In genomic region chr6:43183441-43183840, GRCh38 we compare ENCODE assay signal across 14 cellular contexts. TPM values are rescaled to one million over a fixed set of nuclear protein-coding genes. Genes with fewer than 3 reads are reported as not detected.
DNase-seq lines count a peak whose midpoint lies in the region; ATAC-seq and TF ChIP-seq lines count a peak whose summit lies in the region.
"Had no signal": no experiment of that assay in that cellular context is flagged by ENCODE, and none has a peak within 500 bp of the region (broad histone marks: within the 10 kb centered on the region; RNA-seq: fewer than 3 reads in every experiment).

No MANE protein-coding gene starts in this region.

- H3K4me3 ChIP-seq in breast epithelium (no peak overlapping the region), hepatocyte (no peak overlapping the region), stomach smooth muscle (ENCODE audit: low read length in 2 of 2) (peak overlapping the region in 1 of 2 donors; percentile 89)
- H3K4me3 ChIP-seq: mucosa of descending colon had no signal

- peak overlapping the region; percentile 94 for H3K4me2 ChIP-seq in hepatocyte

- no peaks in the 10 kb centered on the region for H3K27me3 Mint-ChIP-seq in MCF 10A (ENCODE audit: insufficient read depth, unreplicated experiment)
- H3K27me3 Mint-ChIP-seq in activated B cell treated with CpG ODN at 0.5 μM for 24 hours = no peaks in the 10 kb centered on the region

- peaks cover 45% of the 10 kb centered on the region for H3K4me1 Mint-ChIP-seq in MCF 10A (ENCODE audit: insufficient read depth, unreplicated experiment)
- H3K4me1 Mint-ChIP-seq in activated B cell treated with CpG ODN at 0.5 μM for 24 hours = peaks cover 35% of the 10 kb centered on the region

- no peaks in the 10 kb centered on the region for H3K27me3 ChIP-seq in breast epithelium
- H3K27me3 ChIP-seq in hepatocyte = no peaks in the 10 kb centered on the region
- no peaks in the 10 kb centered on the region for H3K27me3 ChIP-seq in stomach smooth muscle (ENCODE audit: control insufficient read depth in 1 of 2, insufficient read depth in 2 of 2, low read length in 2 of 2)
- H3K27me3 ChIP-seq: adrenal gland, spleen had no signal

- H3K4me3 Mint-ChIP-seq in MCF 10A (ENCODE audit: unreplicated experiment) (peak overlapping the region; percentile 85), activated B cell treated with CpG ODN at 0.5 μM for 24 hours (peak overlapping the region; percentile 94)

- no peak for TF ChIP-seq CTCF in MCF 10A (IDR thresholded peaks at IDR 0.05; ENCODE audit: unreplicated experiment)
- TF ChIP-seq CTCF in breast epithelium (IDR thresholded peaks at IDR 0.05) = no peak
- no peak for TF ChIP-seq CTCF in activated B cell treated with CpG ODN at 0.5 μM for 24 hours (IDR thresholded peaks at IDR 0.05)
- TF ChIP-seq CTCF in hepatocyte (IDR thresholded peaks at IDR 0.05; ENCODE audit: poor library complexity) = no peak

- no peak for DNase-seq in MCF 10A (ENCODE audit: unreplicated experiment)
- no peak for DNase-seq in breast epithelium (ENCODE audit: low spot score in 2 of 2)
- no peak for DNase-seq in activated B cell treated with CpG ODN at 0.5 μM for 24 hours
- no peak for DNase-seq in hepatocyte (ENCODE audit: low spot score)
- DNase-seq in Right ventricle myocardium inferior (ENCODE audit: missing footprints) = no peak
- DNase-seq in activated CD8-positive, alpha-beta memory T cell treated with anti-CD3 and anti-CD28 coated beads, Interleukin-2, amount 50 U/mL, for 48 hours = no peak
- DNase-seq: effector memory CD4-positive, alpha-beta T cell; mucosa of descending colon; NCI-H187; stimulated activated CD8-positive, alpha-beta memory T cell treated with anti-CD3 and anti-CD28 coated beads, Interleukin-4, amount 100 ng/mL, for 48 hours had no signal

- H3K9me2 ChIP-seq in hepatocyte (replicated peaks; ENCODE audit: insufficient read depth) = no peaks in the 10 kb centered on the region

- peak overlapping the region; percentile 89 for H3K27ac Mint-ChIP-seq in MCF 10A (ENCODE audit: low read depth, unreplicated experiment)
- H3K27ac Mint-ChIP-seq in activated B cell treated with CpG ODN at 0.5 μM for 24 hours = no peak overlapping the region

- POLR2A ChIA-PET in MCF 10A (lab: Yijun Ruan, JAX) = interaction anchor here (0.8 to 3.2 kb wide), 5 partner anchors 11 to 261 kb away, joined by 3 to 35 read pairs (median 9); partner anchors contain the start of genes CUL7, KLC4, MRPL2 and SRF
- POLR2A ChIA-PET in activated B cell treated with CpG ODN at 0.5 μM for 24 hours (lab: Charles Lee) = interaction anchor here (0.5 to 3.7 kb wide), 7 partner anchors 11 to 334 kb away, joined by 3 to 35 read pairs (median 5); partner anchors contain the start of genes KLC4, MRPL2, POLR1C and YIPF3

- intact Hi-C loops in MCF 10A (cut with micrococcal nuclease) (no loop called here), breast epithelium (cut with DNase I; ENCODE audit: low total_unique reads) (no loop called here), activated B cell treated with CpG ODN at 0.5 μM for 24 hours (cut with micrococcal nuclease) (loop anchor here (5.0 kb wide), 1 partner anchor 1636 kb away; the partner anchor contains the start of gene FOXP4), Right ventricle myocardium inferior (cut with DNase I) (no loop called here)

- BruUV-seq in MCF 10A (replicated peaks; lab: Mats Ljungman, UMichigan) = no TSS peak

- H2AFZ ChIP-seq in hepatocyte = no peak overlapping the region

- peaks cover 0 to 9% of the 10 kb centered on the region in 2 donors for H3K4me1 ChIP-seq in breast epithelium
- peaks cover 6% of the 10 kb centered on the region for H3K4me1 ChIP-seq in hepatocyte (ENCODE audit: insufficient read depth)
- peaks cover 25% of the 10 kb centered on the region for H3K4me1 ChIP-seq in stomach smooth muscle (ENCODE audit: control insufficient read depth, insufficient read depth, low read length)

- no peaks in the 10 kb centered on the region for H3K9me3 ChIP-seq in breast epithelium
- no peaks in the 10 kb centered on the region for H3K9me3 ChIP-seq in hepatocyte (ENCODE audit: low read depth)
- no peaks in the 10 kb centered on the region for H3K9me3 ChIP-seq in stomach smooth muscle (ENCODE audit: control insufficient read depth in 2 of 2, low read length in 2 of 2)
- H3K9me3 ChIP-seq: adrenal gland, mucosa of descending colon, spleen had no signal

- peaks cover 62% of the 10 kb centered on the region for H3K36me3 Mint-ChIP-seq in MCF 10A (ENCODE audit: insufficient read depth, unreplicated experiment)
- H3K36me3 Mint-ChIP-seq in activated B cell treated with CpG ODN at 0.5 μM for 24 hours (ENCODE audit: low read depth) = peaks cover 64% of the 10 kb centered on the region

- 99% methylated on average over 4 of the region's 4 CpGs for WGBS in hepatocyte (ENCODE audit: low lambda C conversion rate, missing lambda C conversion rate)

- H3K36me3 ChIP-seq in breast epithelium (no peaks in the 10 kb centered on the region), hepatocyte (replicated peaks; ENCODE audit: insufficient read depth, low read depth) (no peaks in the 10 kb centered on the region), stomach smooth muscle (ENCODE audit: control insufficient read depth in 2 of 2, insufficient read depth in 2 of 2, low read length in 2 of 2) (peaks cover 29 to 50% of the 10 kb centered on the region in 2 donors)

- no peaks in the 10 kb centered on the region for H3K9me3 Mint-ChIP-seq in MCF 10A (ENCODE audit: unreplicated experiment)
- no peaks in the 10 kb centered on the region for H3K9me3 Mint-ChIP-seq in activated B cell treated with CpG ODN at 0.5 μM for 24 hours

- H3K27ac ChIP-seq in breast epithelium (no peak overlapping the region), hepatocyte (no peak overlapping the region), stomach smooth muscle (ENCODE audit: low read length) (no peak overlapping the region)

- H3K79me2 ChIP-seq in hepatocyte = peaks cover 6% of the 10 kb centered on the region

- no peak for TF ChIP-seq POLR2A in breast epithelium (IDR thresholded peaks at IDR 0.05)

- no peak for ATAC-seq in activated B cell treated with CpG ODN at 0.5 μM for 24 hours (ENCODE audit: low read depth)
- ATAC-seq in Right ventricle myocardium inferior = no peak
- no peak for ATAC-seq in HG03159 (IDR thresholded peaks at IDR 0.05; ENCODE audit: unreplicated experiment)
- ATAC-seq: mucosa of descending colon had no signal

- CTCF ChIA-PET in MCF 10A (lab: Yijun Ruan, JAX) = interaction anchor here (0.8 kb wide), 1 partner anchor 16 kb away, joined by 3 read pairs; no protein-coding TSS in a partner anchor
- CTCF ChIA-PET in activated B cell treated with CpG ODN at 0.5 μM for 24 hours (lab: Charles Lee) = no interaction called here

- H4K20me1 ChIP-seq in hepatocyte (ENCODE audit: insufficient read depth, poor library complexity, severe bottlenecking) = no peaks in the 10 kb centered on the region

- peak overlapping the region; percentile 60 to 79 for H3K9ac ChIP-seq in stomach smooth muscle (ENCODE audit: low read length in 2 of 2)

RNA-seq across cellular contexts. Expression of gene CUL9, which starts 1.4 kb away (rescaled TPM):
- total RNA-seq in MCF 10A (2022) (39.6 and 42.8 TPM in 2 replicates), breast epithelium (10 to 100 TPM; 25.1 to 47.5 (median 43.3) TPM), activated B cell treated with CpG ODN at 0.5 μM for 24 hours (69.2 and 70.8 TPM in 2 replicates), hepatocyte (13.4 and 26.2 TPM in 2 replicates), Right ventricle myocardium inferior (14.0 TPM)
- polyA plus RNA-seq in hepatocyte = 20.1 and 22.3 TPM in 2 replicates

RNA-seq across cellular contexts. Expression of gene SRF, which starts 12.4 kb away (rescaled TPM):
- total RNA-seq in MCF 10A (2022) (29.7 and 32.1 TPM in 2 replicates), breast epithelium (10 to 100 TPM; 18.1 to 32.1 (median 28.5) TPM), activated B cell treated with CpG ODN at 0.5 μM for 24 hours (35.9 and 37.8 TPM in 2 replicates), hepatocyte (19.1 and 22.0 TPM in 2 replicates), Right ventricle myocardium inferior (77.6 TPM)
- polyA plus RNA-seq in hepatocyte = 7.4 and 9.3 TPM in 2 replicates

RNA-seq across cellular contexts. Expression of gene DNPH1, which starts 45.8 kb away (rescaled TPM):
- total RNA-seq in MCF 10A (2022) (52.5 and 91.0 TPM in 2 replicates), breast epithelium (10 to 100 TPM; 46.5 to 61.1 (median 53.7) TPM), activated B cell treated with CpG ODN at 0.5 μM for 24 hours (56.7 and 57.5 TPM in 2 replicates), hepatocyte (105 and 124 TPM in 2 replicates), Right ventricle myocardium inferior (29.9 TPM)
- polyA plus RNA-seq in hepatocyte = 136 and 153 TPM in 2 replicates

RNA-seq across cellular contexts. Expression of gene TTBK1, which starts 59.8 kb away (rescaled TPM):
- not detected in 2 replicates for total RNA-seq in MCF 10A (2022)
- total RNA-seq in breast epithelium = under 1 TPM in 1 of 3 donors, not detected in 2; under 0.01 TPM
- total RNA-seq in activated B cell treated with CpG ODN at 0.5 μM for 24 hours = 0.02 and 0.13 TPM in 2 replicates
- total RNA-seq in hepatocyte = 0.36 and 1.1 TPM in 2 replicates
- 0.34 and 0.52 TPM in 2 replicates for polyA plus RNA-seq in hepatocyte
- 0.19 TPM for total RNA-seq in Right ventricle myocardium inferior
